Comparison of ENCODE assay signal across 8 cellular contexts in genomic region chr2:39436592-39437521, GRCh38. TPM values are rescaled to one million over a fixed set of nuclear protein-coding genes. Genes with fewer than 3 reads are reported as not detected.
DNase-seq lines count a peak whose midpoint lies in the region; ATAC-seq and TF ChIP-seq lines count a peak whose summit lies in the region.

Gene MAP4K3, minus strand, starts transcription at chr2:39437285. Its CDS starts 298 bp downstream, at chr2:39436987.

- H3K36me3 Mint-ChIP-seq in activated B cell treated with CpG ODN at 0.5 μM for 24 hours (ENCODE audit: low read depth) = peaks cover 2% of the 10 kb centered on the region

- peak; percentile 88 for DNase-seq in AG04450 (ENCODE audit: low read depth, low spot score)
- DNase-seq in NCI-H2227 treated with DMSO at 0.1 percent for 48 hours (lab: John Stamatoyannopoulos, UW) = peak; percentile 96
- DNase-seq in activated B cell treated with CpG ODN at 0.5 μM for 24 hours = peak; percentile 74
- peak in 60 of 61 donors; percentile 22 to 94 (median 86) for DNase-seq in caudate nucleus (lab: John Stamatoyannopoulos, UW)
- DNase-seq in inferior parietal cortex (ENCODE audit: extremely low spot score) = peak; percentile 93
- peak; percentile 94 for DNase-seq in spleen

- CTCF ChIA-PET in AG04450 (lab: Charles Lee) = interaction anchor here (0.5 to 1.4 kb wide), 4 partner anchors 139 to 378 kb away, joined by 3 to 4 read pairs (median 3); no protein-coding TSS in a partner anchor
- CTCF ChIA-PET in activated B cell treated with CpG ODN at 0.5 μM for 24 hours (lab: Charles Lee) = interaction anchor here (1.3 to 2.8 kb wide), 2 partner anchors 58 to 294 kb away, joined by 3 to 11 read pairs; no protein-coding TSS in a partner anchor

- peaks cover 20% of the 10 kb centered on the region for H3K4me1 Mint-ChIP-seq in activated B cell treated with CpG ODN at 0.5 μM for 24 hours

- POLR2A ChIA-PET in AG04450 (lab: Yijun Ruan, JAX) (interaction anchor here (1.1 to 1.7 kb wide), 5 partner anchors 31 to 260 kb away, joined by 3 to 5 read pairs (median 4); no protein-coding TSS in a partner anchor), activated B cell treated with CpG ODN at 0.5 μM for 24 hours (lab: Charles Lee) (interaction anchor here (0.8 to 2.3 kb wide), 8 partner anchors 32 to 316 kb away, joined by 3 to 9 read pairs (median 4); partner anchors contain the start of gene SOS1)

- H3K4me1 ChIP-seq in spleen = peaks cover 17 to 67% (median 45%) of the 10 kb centered on the region in 6 donors

- no peaks in the 10 kb centered on the region for H3K27me3 ChIP-seq in AG04450 (ENCODE audit: control insufficient read depth, insufficient read depth, low read length)
- no peaks in the 10 kb centered on the region for H3K27me3 ChIP-seq in spleen (replicated peaks in 1 of 7)

- H3K4me3 ChIP-seq in AG04450 (ENCODE audit: low read depth, low read length) = peak within 1 kb of the TSS; percentile 92
- peak within 1 kb of the TSS; percentile 72 to 89 (median 82) for H3K4me3 ChIP-seq in spleen

- no peaks in the 10 kb centered on the region for H3K36me3 ChIP-seq in spleen

- peak within 1 kb of the TSS; percentile 74 for H3K27ac Mint-ChIP-seq in activated B cell treated with CpG ODN at 0.5 μM for 24 hours

- 0 to 1% (median 1%) methylated on average over 32 to 109 of the region's 109 CpGs for WGBS in spleen, 5 donors

- intact Hi-C loops in activated B cell treated with CpG ODN at 0.5 μM for 24 hours (cut with micrococcal nuclease) = loop anchor here (1.0 to 5.0 kb wide), 7 partner anchors 40 to 342 kb away; partner anchors contain the start of gene THUMPD2
- intact Hi-C loops in spleen (cut with DNase I; ENCODE audit: low total_unique reads) = no loop called here

- TF ChIP-seq CTCF in AG04450 (IDR thresholded peaks at IDR 0.05; ENCODE audit: low read depth, low read length) (no peak), activated B cell treated with CpG ODN at 0.5 μM for 24 hours (IDR thresholded peaks at IDR 0.05) (no peak), spleen (IDR thresholded peaks at IDR 0.05 in 8 of 11, conservative IDR thresholded peaks at IDR 0.05 in 3 of 11) (no peak)

- H3K27me3 Mint-ChIP-seq in activated B cell treated with CpG ODN at 0.5 μM for 24 hours = no peaks in the 10 kb centered on the region

- ATAC-seq in GM18909 (IDR thresholded peaks at IDR 0.05; ENCODE audit: poor library complexity, unreplicated experiment) = peak; percentile 80
- peak; percentile 75 for ATAC-seq in HG03159 (IDR thresholded peaks at IDR 0.05; ENCODE audit: unreplicated experiment)
- peak; percentile 82 for ATAC-seq in activated B cell treated with CpG ODN at 0.5 μM for 24 hours (ENCODE audit: low read depth)

- no peaks in the 10 kb centered on the region for H3K9me3 ChIP-seq in AG04450 (ENCODE audit: control insufficient read depth, insufficient read depth, low read length)
- H3K9me3 ChIP-seq in spleen = no peaks in the 10 kb centered on the region

- H3K4me3 Mint-ChIP-seq in activated B cell treated with CpG ODN at 0.5 μM for 24 hours = peak within 1 kb of the TSS; percentile 89

- peak in 1 of 3 donors; percentile 28 for TF ChIP-seq POLR2A in spleen (IDR thresholded peaks at IDR 0.05)

- H3K27ac ChIP-seq in AG04450 (ENCODE audit: low read depth, low read length) = peak within 1 kb of the TSS; percentile 79
- H3K27ac ChIP-seq in caudate nucleus (ENCODE audit: low read depth, low read length) = peak within 1 kb of the TSS; percentile 87
- H3K27ac ChIP-seq in spleen = peak within 1 kb of the TSS; percentile 83 to 95 (median 92)

- H3K9me3 Mint-ChIP-seq in activated B cell treated with CpG ODN at 0.5 μM for 24 hours = no peaks in the 10 kb centered on the region

RNA-seq across cellular contexts. Expression of gene MAP4K3, which starts in this region (rescaled TPM):
- polyA plus RNA-seq in AG04450 (2011; rRNA removed) (31.2 and 43.5 TPM in 2 replicates), spleen (1 to 10 TPM; 5.8 to 8.2 (median 6.0) TPM)
- 20.3 and 42.7 TPM in 2 replicates for polyA minus RNA-seq in AG04450 (2011; rRNA and poly(A)+ RNA removed)
- total RNA-seq in activated B cell treated with CpG ODN at 0.5 μM for 24 hours (9.9 and 11.0 TPM in 2 replicates), spleen (10 to 100 TPM; 27.2 to 49.5 (median 38.3) TPM)

Comparison
In these comparisons a context has a peak if more than half of its experiments do, and no peak if none do; other contexts are left out.
1. Peak in every context shown above with its lines: DNase-seq, ATAC-seq, H3K4me3 ChIP-seq and H3K27ac ChIP-seq.